Comparison of ENCODE assay signal across 8 cellular contexts in the genomic region with DNA sequence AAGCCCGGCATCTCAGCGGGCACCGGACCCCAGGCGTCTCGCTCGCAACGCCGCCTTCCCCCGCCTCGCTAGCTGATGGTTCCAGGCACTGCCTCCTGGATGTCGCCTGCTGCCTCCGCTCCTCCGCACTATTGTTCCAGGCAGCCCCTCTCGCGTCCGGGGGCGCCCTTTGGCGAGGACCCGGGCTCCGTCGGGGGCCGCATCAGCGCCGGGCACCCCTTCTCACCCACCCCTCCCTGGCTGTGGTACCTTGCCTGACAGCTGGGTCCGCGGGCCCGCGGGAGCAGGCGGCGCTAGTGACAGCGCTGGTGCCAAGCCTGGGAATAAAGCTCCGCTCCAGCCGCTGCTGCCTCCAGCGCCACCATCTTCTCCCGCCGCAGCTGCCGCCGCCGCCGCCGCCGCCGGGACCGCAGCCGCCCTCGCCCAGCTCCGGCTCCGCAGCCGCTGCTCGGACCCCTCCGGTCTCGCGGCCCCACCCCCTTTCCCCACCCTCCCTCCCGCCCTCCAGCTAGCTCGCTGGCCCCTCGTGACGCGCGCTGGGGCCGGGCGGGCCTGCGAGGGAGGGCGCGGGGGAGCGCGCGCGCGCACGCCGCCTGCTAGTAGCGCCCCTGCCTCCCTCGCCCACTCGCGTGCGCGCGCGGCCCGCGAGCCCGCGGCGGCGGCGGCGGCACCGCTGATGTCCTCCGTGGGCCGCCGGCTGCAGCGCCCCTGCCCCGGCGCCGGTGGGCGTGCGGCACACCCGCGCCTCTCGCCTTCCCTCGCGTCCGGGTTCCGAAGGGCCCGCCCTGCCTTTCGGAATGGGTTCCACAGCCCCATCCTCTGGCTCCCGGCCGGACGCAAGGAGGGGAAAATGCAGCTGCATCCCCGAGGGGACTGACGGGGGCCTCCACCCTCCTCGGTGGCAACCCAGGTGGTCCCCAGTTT. TPM values are rescaled to one million over a fixed set of nuclear protein-coding genes. Genes with fewer than 3 reads are reported as not detected.
A peak's percentile ranks its signal among the peaks of the same experiment; 100 is the strongest.
DNase-seq lines count a peak whose midpoint lies in the region; ATAC-seq, FAIRE-seq and TF ChIP-seq lines count a peak whose summit lies in the region.

A gene (minus strand): TSS at position 468 of the 924 bp plus-strand sequence.

- H4K20me1 ChIP-seq in H1 (replicated peaks in 1 of 2; ENCODE audit: control insufficient read depth in 1 of 2, insufficient read depth in 2 of 2, low read length in 2 of 2) = peaks cover 0 to 4% of the 10 kb centered on the region in 2 experiments

- H3K9me3 Mint-ChIP-seq in activated CD8-positive, alpha-beta T cell treated with anti-CD3 and anti-CD28 coated beads for 36 hours = no peaks in the 10 kb centered on the region

- TF ChIP-seq CTCF in activated CD8-positive, alpha-beta T cell treated with anti-CD3 and anti-CD28 coated beads for 36 hours (IDR thresholded peaks at IDR 0.05) = no peak
- TF ChIP-seq CTCF in H1 (IDR thresholded peaks at IDR 0.05; ENCODE audit: control extremely low read depth in 1 of 3, insufficient read depth in 1 of 3, low read depth in 1 of 3, low read length in 3 of 3) = no peak

- no peaks in the 10 kb centered on the region for H3K36me3 ChIP-seq in H1 (ENCODE audit: control insufficient read depth in 2 of 4, insufficient read depth in 4 of 4, low read length in 3 of 4)
- no peaks in the 10 kb centered on the region for H3K36me3 ChIP-seq in mesenchymal stem cell (ENCODE audit: control insufficient read depth in 1 of 2, insufficient read depth in 2 of 2, low read depth in 1 of 2, low read length in 2 of 2)

- H2BK120ac ChIP-seq in H1 (replicated peaks; ENCODE audit: low read depth, low read length) = no peak within 1 kb of the TSS
- H2BK120ac ChIP-seq in mesenchymal stem cell (ENCODE audit: low read depth, low read length) = peak within 1 kb of the TSS; percentile 76

- H3K4ac ChIP-seq in H1 (replicated peaks; ENCODE audit: insufficient read length, low read depth, low read length) (no peak within 1 kb of the TSS), mesenchymal stem cell (ENCODE audit: low read depth in 1 of 2, low read length in 2 of 2) (peak within 1 kb of the TSS; percentile 60 to 96)

- H3K79me1 ChIP-seq in H1 (ENCODE audit: low read depth, low read length) (no peaks in the 10 kb centered on the region), mesenchymal stem cell (replicated peaks; ENCODE audit: low read length, poor library complexity, severe bottlenecking) (peaks cover 5% of the 10 kb centered on the region)

- peak within 1 kb of the TSS; percentile 65; the same call in 1 of the 2 replicates for H2BK12ac ChIP-seq in H1 (ENCODE audit: low read depth, low read length)
- peak within 1 kb of the TSS; percentile 33 to 59 for H2BK12ac ChIP-seq in mesenchymal stem cell (ENCODE audit: low read length in 2 of 2)

- peaks cover 26% of the 10 kb centered on the region for H3K27me3 Mint-ChIP-seq in activated CD8-positive, alpha-beta T cell treated with anti-CD3 and anti-CD28 coated beads for 36 hours

- H3K23ac ChIP-seq in H1 (ENCODE audit: insufficient read length) (no peak within 1 kb of the TSS), mesenchymal stem cell (ENCODE audit: low read length in 2 of 2) (peak within 1 kb of the TSS; percentile 46 to 74)

- H2BK5ac ChIP-seq in H1 (ENCODE audit: low read depth, low read length) (no peak within 1 kb of the TSS; the same call in 1 of the 2 replicates), mesenchymal stem cell (ENCODE audit: low read depth, low read length, poor library complexity, severe bottlenecking) (no peak within 1 kb of the TSS)

- H3K9me3 ChIP-seq in H1 (ENCODE audit: insufficient read depth in 2 of 2, low read depth in 1 of 2, low read length in 1 of 2) (no peaks in the 10 kb centered on the region), mesenchymal stem cell (ENCODE audit: control insufficient read depth, low read length) (no peaks in the 10 kb centered on the region)

- no peak for TF ChIP-seq RAD21 in H1 (IDR thresholded peaks at IDR 0.05 in 1 of 2, conservative IDR thresholded peaks at IDR 0.05 in 1 of 2; ENCODE audit: low read depth in 2 of 2, low read length in 2 of 2)

- TF ChIP-seq EP300 in H1 (IDR thresholded peaks at IDR 0.05; ENCODE audit: borderline replicate concordance in 1 of 2, low read depth in 2 of 2, low read length in 2 of 2) = no peak

- no peak for TF ChIP-seq POLR2A in H1 (IDR thresholded peaks at IDR 0.05; ENCODE audit: control extremely low read depth in 1 of 2, low read depth in 2 of 2, low read length in 2 of 2)

- H3K18ac ChIP-seq in H1 (ENCODE audit: extremely low read depth, low read length) (no peak within 1 kb of the TSS; the same call in 1 of the 2 replicates), mesenchymal stem cell (ENCODE audit: low read depth in 1 of 2, low read length in 2 of 2) (peak within 1 kb of the TSS; percentile 74 to 97)

- H4K8ac ChIP-seq in H1 (ENCODE audit: extremely low read depth, insufficient read depth, low read length) = peak within 1 kb of the TSS; percentile 89; the same call in 1 of the 2 replicates
- peak within 1 kb of the TSS; percentile 97 for H4K8ac ChIP-seq in mesenchymal stem cell (ENCODE audit: low read length)

- H3K4me1 Mint-ChIP-seq in activated CD8-positive, alpha-beta T cell treated with anti-CD3 and anti-CD28 coated beads for 36 hours (ENCODE audit: low read depth) = peaks cover 9% of the 10 kb centered on the region

- no peaks in the 10 kb centered on the region; a peak in 1 of 4 replicates for H3K79me2 ChIP-seq in H1 (ENCODE audit: control insufficient read depth in 1 of 2, insufficient read depth in 2 of 2, low read length in 2 of 2)

- H3K56ac ChIP-seq in H1 (replicated peaks; ENCODE audit: insufficient read length, low read depth, low read length) = no peak within 1 kb of the TSS

- peak within 1 kb of the TSS; percentile 40; the same call in 1 of the 2 replicates for H2BK15ac ChIP-seq in H1 (ENCODE audit: low read length)
- peak within 1 kb of the TSS; percentile 92 for H2BK15ac ChIP-seq in mesenchymal stem cell (ENCODE audit: low read depth, poor library complexity, severe bottlenecking)

- H3K4me2 ChIP-seq in H1 (ENCODE audit: insufficient read depth in 1 of 2, low read depth in 2 of 2, low read length in 2 of 2) (peak within 1 kb of the TSS; percentile 63 to 100), mesenchymal stem cell (ENCODE audit: low read length, poor library complexity, severe bottlenecking) (peak within 1 kb of the TSS; percentile 99)

- no peak within 1 kb of the TSS for H3K14ac ChIP-seq in H1 (ENCODE audit: insufficient read length)
- peak within 1 kb of the TSS in 1 of 2 experiments; percentile 94 for H3K14ac ChIP-seq in mesenchymal stem cell (ENCODE audit: low read length in 2 of 2)

- no peak within 1 kb of the TSS for H2AK5ac ChIP-seq in H1 (ENCODE audit: low read depth, low read length)
- no peak within 1 kb of the TSS for H2AK5ac ChIP-seq in mesenchymal stem cell (ENCODE audit: low read length, severe bottlenecking)

- DNase-seq in DMS153 treated with DMSO at 0.1 percent for 48 hours (lab: John Stamatoyannopoulos, UW; ENCODE audit: unreplicated experiment) = peak; percentile 41
- no peak for DNase-seq in DMS153 (lab: John Stamatoyannopoulos, UW)
- DNase-seq in NCI-H2107 treated with DMSO at 0.1 percent for 48 hours (lab: John Stamatoyannopoulos, UW; ENCODE audit: unreplicated experiment) = peak; percentile 12
- peak; percentile 32 for DNase-seq in activated CD8-positive, alpha-beta T cell treated with anti-CD3 and anti-CD28 coated beads for 36 hours
- DNase-seq in H1 (ENCODE audit: low read depth in 1 of 2, low spot score in 2 of 2) = peak in 1 of 2 experiments; percentile 80
- DNase-seq in mesenchymal stem cell = peak; percentile 61
- DNase-seq in stimulated activated CD8-positive, alpha-beta memory T cell treated with anti-CD3 and anti-CD28 coated beads, Interleukin-12 subunit alpha, Interleukin-12 subunit beta, amount 100 ng/mL, for 4 hours (ENCODE audit: low read depth) = peak; percentile 46

- no peak within 1 kb of the TSS for H4K5ac ChIP-seq in H1 (ENCODE audit: insufficient read length, low read depth, low read length)

- WGBS in H1 (ENCODE audit: extremely low coverage in 1 of 2, insufficient coverage in 1 of 2, insufficient read length in 1 of 2, insufficient replicate concordance in 2 of 2, low coverage in 1 of 2, low lambda C conversion rate in 2 of 2, missing lambda C conversion rate in 1 of 2), 2 experiments = 2% methylated on average over 39 of the region's 112 CpGs; no CpG with 5 or more reads in 1 of the 2 experiments
- WGBS in mesenchymal stem cell = under 1% methylated on average over 84 of the region's 112 CpGs

- no peaks in the 10 kb centered on the region for H3K36me3 Mint-ChIP-seq in activated CD8-positive, alpha-beta T cell treated with anti-CD3 and anti-CD28 coated beads for 36 hours (ENCODE audit: low read depth)

- H3K23me2 ChIP-seq in H1 (ENCODE audit: low read depth, low read length) = peaks cover 8% of the 10 kb centered on the region; the same call in 1 of the 2 replicates

- no peak within 1 kb of the TSS for H4K91ac ChIP-seq in H1 (replicated peaks; ENCODE audit: insufficient read length, low read length)
- H4K91ac ChIP-seq in mesenchymal stem cell (ENCODE audit: low read length) = peak within 1 kb of the TSS; percentile 89

- H3K27ac ChIP-seq in H1 (ENCODE audit: low read depth, low read length) (no peak within 1 kb of the TSS), mesenchymal stem cell (ENCODE audit: low read length, poor library complexity, severe bottlenecking) (peak within 1 kb of the TSS; percentile 66)

- FAIRE-seq in H1 (lab: Jason Lieb, UNC) = no peak

- intact Hi-C loops in activated CD8-positive, alpha-beta T cell treated with anti-CD3 and anti-CD28 coated beads for 36 hours (cut with micrococcal nuclease) = loop anchor here (2.0 to 10.0 kb wide), 2 partner anchors 83 to 207 kb away; no protein-coding TSS in a partner anchor

- H3K9ac ChIP-seq in H1 (replicated peaks in 1 of 4; ENCODE audit: extremely low read depth in 1 of 4, low read depth in 3 of 4, low read length in 3 of 4) (peak within 1 kb of the TSS in 2 of 4 experiments; percentile 7 to 50; a peak in 3 of 7 replicates), mesenchymal stem cell (ENCODE audit: low read length) (peak within 1 kb of the TSS; percentile 87)

- ATAC-seq in HG02840 (IDR thresholded peaks at IDR 0.05; ENCODE audit: low FRiP score, unreplicated experiment) = peak; percentile 23
- peak; percentile 44 for ATAC-seq in activated CD8-positive, alpha-beta T cell treated with anti-CD3 and anti-CD28 coated beads for 36 hours

- peaks cover 4 to 11% (median 5%) of the 10 kb centered on the region in 4 experiments; a peak in 4 of 7 replicates for H3K4me1 ChIP-seq in H1 (replicated peaks in 1 of 4; ENCODE audit: control insufficient read depth in 3 of 4, insufficient read depth in 4 of 4, low read length in 3 of 4)
- peaks cover 12% of the 10 kb centered on the region for H3K4me1 ChIP-seq in mesenchymal stem cell (ENCODE audit: control insufficient read depth, insufficient read depth, low read depth, low read length)

- H3K4me3 ChIP-seq in H1 (ENCODE audit: extremely low read depth in 1 of 4, insufficient read depth in 2 of 4, low read depth in 3 of 4, low read length in 4 of 4) (peak within 1 kb of the TSS; percentile 56 to 75 (median 64)), mesenchymal stem cell (ENCODE audit: insufficient read depth in 1 of 2, low read depth in 1 of 2, low read length in 2 of 2) (peak within 1 kb of the TSS; percentile 87 to 95)

- H3K4me3 Mint-ChIP-seq in activated CD8-positive, alpha-beta T cell treated with anti-CD3 and anti-CD28 coated beads for 36 hours = peak within 1 kb of the TSS; percentile 67

- H3K27me3 ChIP-seq in H1 (replicated peaks in 1 of 4; ENCODE audit: control insufficient read depth in 3 of 4, extremely low read depth in 1 of 4, insufficient read depth in 3 of 4, low read length in 3 of 4) = peaks cover 8 to 23% (median 16%) of the 10 kb centered on the region in 4 experiments
- no peaks in the 10 kb centered on the region for H3K27me3 ChIP-seq in mesenchymal stem cell (ENCODE audit: control insufficient read depth in 1 of 2, insufficient read depth in 1 of 2, low read length in 2 of 2)

- H2AFZ ChIP-seq in H1 (ENCODE audit: low read length) (peak within 1 kb of the TSS; percentile 84; the same call in 1 of the 2 replicates), mesenchymal stem cell (ENCODE audit: low read depth, low read length) (peak within 1 kb of the TSS; percentile 92)

- H2BK20ac ChIP-seq in H1 (ENCODE audit: low read length) = no peak within 1 kb of the TSS

- CTCF ChIA-PET in activated CD8-positive, alpha-beta T cell treated with anti-CD3 and anti-CD28 coated beads for 36 hours (lab: Charles Lee) = interaction anchor here (0.7 to 2.6 kb wide), 13 partner anchors 10 to 254 kb away, joined by 3 to 13 read pairs (median 3); no protein-coding TSS in a partner anchor
- CTCF ChIA-PET in H1 (lab: Charles Lee; ENCODE audit: partially characterized antibody) = interaction anchor here (0.5 to 3.3 kb wide), 30 partner anchors 11 to 402 kb away, joined by 3 to 14 read pairs (median 4); a partner anchor contains a TSS

- no peak within 1 kb of the TSS for H3K27ac Mint-ChIP-seq in activated CD8-positive, alpha-beta T cell treated with anti-CD3 and anti-CD28 coated beads for 36 hours

- POLR2A ChIA-PET in activated CD8-positive, alpha-beta T cell treated with anti-CD3 and anti-CD28 coated beads for 36 hours (lab: Charles Lee) = interaction anchor here (1.1 kb wide), 1 partner anchor 88 kb away, joined by 5 read pairs; no protein-coding TSS in a partner anchor
- POLR2A ChIA-PET in H1 (lab: Charles Lee; ENCODE audit: partially characterized antibody) = interaction anchor here (0.7 to 1.1 kb wide), 3 partner anchors 83 to 89 kb away, joined by 3 to 4 read pairs (median 3); a partner anchor contains a TSS

RNA-seq across cellular contexts. Expression of the gene that starts here (rescaled TPM):
- total RNA-seq in activated CD8-positive, alpha-beta T cell treated with anti-CD3 and anti-CD28 coated beads for 36 hours = under 1 TPM in 1 of 2 experiments, not detected in 1; 0.07 TPM
- 0.60 and 1.1 TPM in 2 replicates for total RNA-seq in H1 (2021; fragmentation: NEBNext Ultra II Directional; extraction: Animal tissue kit (Norgen Biotek cat#: 25700))
- 0.36 and 0.39 TPM in 2 replicates for polyA plus RNA-seq in H1 (2011; rRNA removed)
- 0.32 TPM for polyA plus RNA-seq in H1 (2011; cell fraction: cytosol; rRNA removed)
- polyA plus RNA-seq in H1 (2011; cell fraction: nucleus; rRNA removed) = 0.47 TPM
- polyA plus RNA-seq in H1 (2012, experiment 1 of 2) = 0.47 to 0.90 TPM (median 0.75 TPM) in 4 replicates
- 0.14 TPM for polyA plus RNA-seq in H1 (2012, experiment 2 of 2)
- 0.53 TPM for polyA plus RNA-seq in H1 (2013, experiment 1 of 2)
- 0.40 TPM for polyA plus RNA-seq in H1 (2013, experiment 2 of 2)
- polyA minus RNA-seq in H1 (2011; rRNA and poly(A)+ RNA removed) = 1.6 and 1.7 TPM in 2 replicates
- polyA minus RNA-seq in H1 (2011; cell fraction: cytosol; rRNA and poly(A)+ RNA removed) = 2.2 TPM
- 2.1 TPM for polyA minus RNA-seq in H1 (2011; cell fraction: nucleus; rRNA and poly(A)+ RNA removed)
- polyA plus RNA-seq in mesenchymal stem cell (2013, experiment 1 of 2) = 8.1 TPM
- polyA plus RNA-seq in mesenchymal stem cell (2013, experiment 2 of 2) = 7.5 TPM

Comparison
In these comparisons a context has a peak if more than half of its experiments do, and no peak if none do; other contexts are left out.
1. Peak in DNase-seq and ATAC-seq in activated CD8-positive, alpha-beta T cell treated with anti-CD3 and anti-CD28 coated beads for 36 hours; RNA of the gene not detected or under 1 TPM.